18 cellular contexts compared by ENCODE assay signal in the genomic region with DNA sequence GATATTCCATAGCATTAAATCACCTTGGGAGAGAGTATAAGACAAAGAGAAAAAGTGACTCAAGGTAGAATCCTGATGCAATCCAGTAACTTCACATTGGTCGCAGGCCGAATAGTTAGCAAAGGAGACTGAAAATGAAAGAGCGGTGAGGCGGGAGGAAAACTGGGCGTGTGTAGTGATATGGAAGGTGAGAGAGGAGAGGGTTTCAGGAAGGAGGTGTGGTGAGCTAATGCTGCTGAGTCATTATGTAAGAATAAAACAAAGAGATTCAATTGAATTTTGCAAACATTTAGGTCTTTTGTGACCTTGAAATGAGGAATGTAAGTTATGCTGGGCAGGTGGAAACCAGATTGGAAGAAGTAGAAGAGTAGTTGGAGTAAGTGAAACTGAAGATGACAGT.
DNase-seq lines count a peak whose midpoint lies in the region; ATAC-seq and TF ChIP-seq lines count a peak whose summit lies in the region.
"Had no signal": no experiment of that assay in that cellular context is flagged by ENCODE, and none has a peak within 500 bp of the region (broad histone marks: within the 10 kb centered on the region; RNA-seq: fewer than 3 reads in every experiment).

No MANE protein-coding gene starts in this region.

- H3K27me3 Mint-ChIP-seq in Calu3 (ENCODE audit: unreplicated experiment): no peaks in the 10 kb centered on the region
- H3K27me3 Mint-ChIP-seq: CD4-positive, CD25-positive, alpha-beta regulatory T cell had no signal

- H3K9me3 Mint-ChIP-seq in Calu3 (ENCODE audit: low read depth, unreplicated experiment): peaks cover 4% of the 10 kb centered on the region

- DNase-seq in Calu3 (peak; percentile 21), RWPE1 (ENCODE audit: low spot score) (peak; percentile 1), occipital lobe (lab: John Stamatoyannopoulos, UW) (no peak), D341Med (ENCODE audit: low spot score) (no peak), ecto neural progenitor cell (ENCODE audit: low spot score) (no peak)
- DNase-seq: caudate nucleus; CD4-positive, CD25-positive, alpha-beta regulatory T cell; DMS79 treated with DMSO at 0.1 percent for 48 hours; effector CD8-positive, alpha-beta T cell; kidney; MV-4-11; NCI-H69; Peyer's patch; stomach had no signal

- intact Hi-C loops in Calu3 (cut with micrococcal nuclease; ENCODE audit: unreplicated experiment): loop anchor here (5.0 kb wide), 1 partner anchor 153 kb away; no protein-coding TSS in a partner anchor

- CTCF ChIA-PET in Calu3 (lab: Charles Lee): no interaction called here
- CTCF ChIA-PET in RWPE1 (lab: Yijun Ruan, JAX): no interaction called here

- H3K27ac Mint-ChIP-seq in Calu3 (ENCODE audit: unreplicated experiment): peak overlapping the region; percentile 14
- H3K27ac Mint-ChIP-seq: CD4-positive, CD25-positive, alpha-beta regulatory T cell had no signal

- ATAC-seq in GM19351 (IDR thresholded peaks at IDR 0.05; ENCODE audit: unreplicated experiment): peak; percentile 91
- ATAC-seq in HG03064 (IDR thresholded peaks at IDR 0.05; ENCODE audit: low read depth, unreplicated experiment): peak; percentile 90
- no peak for ATAC-seq in GM21717 (IDR thresholded peaks at IDR 0.05; ENCODE audit: unreplicated experiment)

- no TSS peak for BruUV-seq in Calu3 (replicated peaks; lab: Mats Ljungman, UMichigan)

- H3K4me3 Mint-ChIP-seq in Calu3 (ENCODE audit: low read depth, unreplicated experiment): peak overlapping the region; percentile 5
- H3K4me3 Mint-ChIP-seq: CD4-positive, CD25-positive, alpha-beta regulatory T cell had no signal

- H3K27ac ChIP-seq in RWPE1: no peak overlapping the region
- H3K27ac ChIP-seq: Peyer's patch, right atrium auricular region, stomach had no signal

- H3K36me3 Mint-ChIP-seq in Calu3 (ENCODE audit: insufficient read depth, unreplicated experiment): no peaks in the 10 kb centered on the region
- H3K36me3 Mint-ChIP-seq: CD4-positive, CD25-positive, alpha-beta regulatory T cell had no signal

- TF ChIP-seq CTCF in Calu3 (IDR thresholded peaks at IDR 0.05; ENCODE audit: unreplicated experiment) (no peak), RWPE1 (conservative IDR thresholded peaks at IDR 0.05; ENCODE audit: low read depth) (no peak)

- POLR2A ChIA-PET in RWPE1 (lab: Yijun Ruan, JAX; ENCODE audit: low non-redundant PET): no interaction called here

- H3K4me1 Mint-ChIP-seq in Calu3 (ENCODE audit: low read depth, unreplicated experiment): peaks cover 17% of the 10 kb centered on the region

Comparison
In these comparisons a context has a peak if more than half of its experiments do, and no peak if none do; other contexts are left out.
1. DNase-seq: peak in Calu3 (single experiment) and RWPE1 (single experiment); none in occipital lobe (single experiment), D341Med (single experiment) and ecto neural progenitor cell (single experiment).